ENCODE assay signal across 10 cellular contexts in genomic region chr14:96146131-96146771, GRCh38. TPM values are rescaled to one million over a fixed set of nuclear protein-coding genes. Genes with fewer than 3 reads are reported as not detected.
DNase-seq lines count a peak whose midpoint lies in the region; ATAC-seq lines count a peak whose summit lies in the region.
"Had no signal": no experiment of that assay in that cellular context is flagged by ENCODE, and none has a peak within 500 bp of the region (broad histone marks: within the 10 kb centered on the region; RNA-seq: fewer than 3 reads in every experiment).

No MANE protein-coding gene starts in this region.

- ATAC-seq in GM19455 (IDR thresholded peaks at IDR 0.05; ENCODE audit: unreplicated experiment) (no peak), HG03135 (IDR thresholded peaks at IDR 0.05; ENCODE audit: unreplicated experiment) (no peak)
- ATAC-seq: natural killer cell treated with Interleukin-12 subunit alpha and Interleukin-12 subunit beta and Interleukin-15 and Interleukin-18, amount 100 ng/mL, for 72 hours had no signal

- DNase-seq in Daoy (ENCODE audit: low read depth) (peak; percentile 88), amniotic stem cell (lab: John Stamatoyannopoulos, UW) (peak; percentile 68), foreskin melanocyte (peak; percentile 42), posterior vena cava (ENCODE audit: low spot score) (peak; percentile 81), retina (no peak), NCI-H510A treated with DMSO at 0.1 percent for 48 hours (lab: John Stamatoyannopoulos, UW) (no peak)
- DNase-seq: activated naive CD8-positive, alpha-beta T cell treated with anti-CD3 and anti-CD28 coated beads, Interleukin-2, amount 10 ng/mL, durations not matched to agents 7 days and 5 days had no signal

- intact Hi-C loops in posterior vena cava (cut with DNase I), result no loop called here

RNA-seq across cellular contexts. Expression of gene BDKRB2, which starts 58.4 kb away (rescaled TPM):
- 4.6 and 8.5 TPM in 2 replicates for total RNA-seq in Daoy (2014; rRNA removed; shearing (Covaris generic))
- total RNA-seq in posterior vena cava, result 10 to 100 TPM in 1 of 2 donors, 1 to 10 TPM in 1; 4.6 to 10.3 TPM
- total RNA-seq: activated naive CD8-positive, alpha-beta T cell treated with anti-CD3 and anti-CD28 coated beads, Interleukin-2, amount 10 ng/mL, durations not matched to agents 7 days and 5 days; natural killer cell treated with Interleukin-12 subunit alpha and Interleukin-12 subunit beta and Interleukin-15 and Interleukin-18, amount 100 ng/mL, for 72 hours had no signal

Comparison
In these comparisons a context has a peak if more than half of its experiments do, and no peak if none do; other contexts are left out.
1. DNase-seq: peak in Daoy (single experiment), amniotic stem cell (single experiment), foreskin melanocyte (single experiment) and posterior vena cava (single experiment); none in retina (single experiment) and NCI-H510A treated with DMSO at 0.1 percent for 48 hours (single experiment).